In the genomic region with DNA sequence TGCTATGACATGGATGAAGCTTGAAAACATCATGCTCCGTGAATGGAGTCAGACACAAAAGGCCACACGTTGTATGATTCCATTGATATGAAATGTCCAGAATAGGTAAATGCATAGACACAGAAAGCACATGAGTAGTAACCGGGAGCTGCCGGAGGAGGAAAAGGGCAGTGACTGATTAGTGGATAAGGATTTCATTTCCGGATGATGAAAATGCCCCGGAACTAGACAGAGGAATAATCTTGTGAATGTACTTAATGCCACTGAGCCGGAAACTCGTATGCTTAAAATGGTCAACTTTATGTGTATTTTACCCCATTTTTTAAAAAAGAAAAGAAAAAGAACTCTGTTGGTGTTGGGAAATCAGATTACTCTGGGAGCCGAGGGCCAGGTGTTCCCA, we compare ENCODE assay signal across 16 cellular contexts.
DNase-seq lines count a peak whose midpoint lies in the region; ATAC-seq, FAIRE-seq and TF ChIP-seq lines count a peak whose summit lies in the region.
"Had no signal": no experiment of that assay in that cellular context is flagged by ENCODE, and none has a peak within 500 bp of the region (broad histone marks: within the 10 kb centered on the region; RNA-seq: fewer than 3 reads in every experiment).

No MANE protein-coding gene starts in this region.

- peaks cover 15% of the 10 kb centered on the region for H3K36me3 Mint-ChIP-seq in WTC11
- H3K36me3 Mint-ChIP-seq in MCF 10A (ENCODE audit: insufficient read depth, unreplicated experiment): no peaks in the 10 kb centered on the region
- H3K36me3 Mint-ChIP-seq: CD8-positive, alpha-beta T cell had no signal

- BruUV-seq in PC-9 (replicated peaks; lab: Mats Ljungman, UMichigan): no TSS peak
- BruUV-seq in MCF 10A (replicated peaks; lab: Mats Ljungman, UMichigan): no TSS peak

- no peaks in the 10 kb centered on the region for H3K9me2 ChIP-seq in PC-9 (ENCODE audit: insufficient read depth)

- POLR2A ChIA-PET in A549 (lab: Yijun Ruan, JAX) (no interaction called here), WTC11 (lab: Charles Lee) (no interaction called here), PC-9 (lab: Charles Lee; ENCODE audit: unreplicated experiment) (no interaction called here), MCF 10A (lab: Yijun Ruan, JAX) (no interaction called here)

- no peak overlapping the region for H3K27ac ChIP-seq in A549
- peak overlapping the region; percentile 95; the same call in 1 of the 2 replicates for H3K27ac ChIP-seq in HUES6 (ENCODE audit: low read depth, low read length)
- no peak overlapping the region for H3K27ac ChIP-seq in iPS-20b (ENCODE audit: low read length)
- H3K27ac ChIP-seq in PC-9: no peak overlapping the region
- H3K27ac ChIP-seq in transverse colon: no peak overlapping the region
- H3K27ac ChIP-seq: 22Rv1, BLaER1 had no signal

- no peak overlapping the region for H3K4me3 ChIP-seq in A549
- H3K4me3 ChIP-seq in HUES6 (ENCODE audit: low read depth, low read length): no peak overlapping the region
- H3K4me3 ChIP-seq in iPS-20b (ENCODE audit: low read length): no peak overlapping the region
- no peak overlapping the region for H3K4me3 ChIP-seq in PC-9
- H3K4me3 ChIP-seq in transverse colon: no peak overlapping the region
- H3K4me3 ChIP-seq: BLaER1 had no signal

- H4K20me1 ChIP-seq in PC-9 (ENCODE audit: insufficient read depth): no peaks in the 10 kb centered on the region
- H4K20me1 ChIP-seq: BLaER1 had no signal

- TF ChIP-seq RAD21 in A549 (conservative IDR thresholded peaks at IDR 0.05 in 1 of 2, IDR thresholded peaks at IDR 0.05 in 1 of 2): no peak

- H3K9me3 Mint-ChIP-seq in WTC11: peaks cover 9% of the 10 kb centered on the region
- no peaks in the 10 kb centered on the region for H3K9me3 Mint-ChIP-seq in MCF 10A (ENCODE audit: unreplicated experiment)
- H3K9me3 Mint-ChIP-seq: CD8-positive, alpha-beta T cell had no signal

- no peak overlapping the region for H3K9ac ChIP-seq in HUES6 (ENCODE audit: low read length)
- peak overlapping the region; percentile 48; the same call in 1 of the 2 replicates for H3K9ac ChIP-seq in iPS-20b (ENCODE audit: low read depth, low read length)
- H3K9ac ChIP-seq: BLaER1 had no signal

- peaks cover 15% of the 10 kb centered on the region; the same call in 1 of the 2 replicates for H3F3A ChIP-seq in PC-9 (ENCODE audit: insufficient read depth, low read depth)

- H3K4me3 Mint-ChIP-seq in WTC11: no peak overlapping the region
- no peak overlapping the region for H3K4me3 Mint-ChIP-seq in MCF 10A (ENCODE audit: unreplicated experiment)
- H3K4me3 Mint-ChIP-seq: CD8-positive, alpha-beta T cell had no signal

- peak; percentile 61 for FAIRE-seq in A549 (lab: Jason Lieb, UNC)
- FAIRE-seq: HepG2 had no signal

- WGBS in A549 (ENCODE audit: missing lambda C conversion rate): 91% methylated on average over 9 of the region's 9 CpGs
- 88 to 92% methylated on average over 2 to 9 of the region's 9 CpGs for WGBS in transverse colon (ENCODE audit: low coverage in 1 of 2), 2 donors

- intact Hi-C loops in PC-9 (cut with micrococcal nuclease; ENCODE audit: unreplicated experiment): no loop called here
- intact Hi-C loops in MCF 10A (cut with micrococcal nuclease): no loop called here
- intact Hi-C loops in transverse colon (cut with DNase I; ENCODE audit: low total_unique reads): no loop called here

- H3K36me3 ChIP-seq in HUES6 (ENCODE audit: control insufficient read depth, insufficient read depth, low read length): peaks cover 7% of the 10 kb centered on the region; the same call in 1 of the 2 replicates
- no peaks in the 10 kb centered on the region for H3K36me3 ChIP-seq in iPS-20b (ENCODE audit: insufficient read depth, low read depth, low read length)
- no peaks in the 10 kb centered on the region for H3K36me3 ChIP-seq in PC-9 (ENCODE audit: low read depth)
- no peaks in the 10 kb centered on the region for H3K36me3 ChIP-seq in transverse colon
- H3K36me3 ChIP-seq: BLaER1 had no signal

- H3K27me3 ChIP-seq in HUES6 (ENCODE audit: control insufficient read depth, insufficient read depth, low read length) (no peaks in the 10 kb centered on the region), iPS-20b (ENCODE audit: insufficient read depth, low read length) (no peaks in the 10 kb centered on the region), PC-9 (ENCODE audit: insufficient read depth, low read depth) (no peaks in the 10 kb centered on the region), transverse colon (no peaks in the 10 kb centered on the region)
- H3K27me3 ChIP-seq: BLaER1 had no signal

- in situ Hi-C loops in transverse colon (cut with MboI; ENCODE audit: low pct_ligation_motif_present in 1 of 4, low pct_unique_long_range_greater_than_20kb in 1 of 4, low sequenced_read_pairs in 3 of 4): no loop called here

- TF ChIP-seq CTCF in A549 (IDR thresholded peaks at IDR 0.05) (no peak), WTC11 (IDR thresholded peaks at IDR 0.05) (no peak), PC-9 (conservative IDR thresholded peaks at IDR 0.05) (no peak), MCF 10A (IDR thresholded peaks at IDR 0.05; ENCODE audit: unreplicated experiment) (no peak), transverse colon (IDR thresholded peaks at IDR 0.05) (no peak)

- ATAC-seq in A549: no peak
- ATAC-seq in WTC11: no peak
- ATAC-seq: CD8-positive, alpha-beta T cell; HepG2 had no signal

- H3K4me1 ChIP-seq in A549: peaks cover 23% of the 10 kb centered on the region
- H3K4me1 ChIP-seq in HUES6 (ENCODE audit: control insufficient read depth, insufficient read depth, low read length): peaks cover 54% of the 10 kb centered on the region
- peaks cover 43% of the 10 kb centered on the region for H3K4me1 ChIP-seq in iPS-20b (ENCODE audit: insufficient read depth, low read length)
- peaks cover 24% of the 10 kb centered on the region for H3K4me1 ChIP-seq in PC-9 (replicated peaks; ENCODE audit: insufficient read depth)
- no peaks in the 10 kb centered on the region for H3K4me1 ChIP-seq in transverse colon

- no peak overlapping the region for H2AFZ ChIP-seq in PC-9

- no peak overlapping the region for H3K4me2 ChIP-seq in A549
- H3K4me2 ChIP-seq in PC-9: no peak overlapping the region
- H3K4me2 ChIP-seq: BLaER1 had no signal

- H3K27me3 Mint-ChIP-seq in WTC11 (ENCODE audit: low read depth): 0 out of 2 replicates have a peak, but pooled peaks cover 6% of the 10 kb centered on the region
- no peaks in the 10 kb centered on the region for H3K27me3 Mint-ChIP-seq in MCF 10A (ENCODE audit: insufficient read depth, unreplicated experiment)

- H3K9me3 ChIP-seq in A549 (peaks cover 3% of the 10 kb centered on the region; the same call in 1 of the 3 replicates), HUES6 (ENCODE audit: control insufficient read depth, insufficient read depth, low read depth, low read length) (peaks cover 16% of the 10 kb centered on the region), iPS-20b (ENCODE audit: insufficient read depth, low read depth, low read length) (peaks cover 9% of the 10 kb centered on the region), PC-9 (ENCODE audit: insufficient read depth, low read depth) (no peaks in the 10 kb centered on the region), transverse colon (no peaks in the 10 kb centered on the region)

- CTCF ChIA-PET in A549 (lab: Yijun Ruan, JAX): interaction anchor here (0.6 kb wide), 2 partner anchors 316 to 555 kb away, joined by 3 to 4 read pairs; no protein-coding TSS in a partner anchor
- CTCF ChIA-PET in WTC11 (lab: Charles Lee): interaction anchor here (0.6 to 0.7 kb wide), 2 partner anchors 50 to 171 kb away, joined by 3 to 4 read pairs; no protein-coding TSS in a partner anchor
- CTCF ChIA-PET in PC-9 (lab: Charles Lee): no interaction called here
- CTCF ChIA-PET in MCF 10A (lab: Yijun Ruan, JAX): interaction anchor here (0.6 to 1.2 kb wide), 2 partner anchors 10 to 28 kb away, joined by 3 read pairs; no protein-coding TSS in a partner anchor

- DNase-seq in A549 (ENCODE audit: low read depth in 1 of 2, low spot score in 1 of 2) (no peak), WTC11 (ENCODE audit: low spot score) (no peak), SW480 (ENCODE audit: low spot score) (no peak), PC-9 (no peak), MCF 10A (ENCODE audit: unreplicated experiment) (no peak), transverse colon (no peak)
- DNase-seq: Calu3; CD8-positive, alpha-beta T cell; DMS79 treated with DMSO at 0.1 percent for 48 hours; GF-D8; HCEC 1CT had no signal

- H3K27ac Mint-ChIP-seq in WTC11: peak overlapping the region; percentile 63; the same call in 1 of the 2 replicates
- H3K27ac Mint-ChIP-seq in MCF 10A (ENCODE audit: low read depth, unreplicated experiment): no peak overlapping the region
- H3K27ac Mint-ChIP-seq: CD8-positive, alpha-beta T cell had no signal

- no peaks in the 10 kb centered on the region for H3K79me2 ChIP-seq in PC-9 (ENCODE audit: low read depth)

- TF ChIP-seq POLR2A in A549 (IDR thresholded peaks at IDR 0.05; ENCODE audit: low read length): no peak
- no peak for TF ChIP-seq POLR2A in transverse colon (IDR thresholded peaks at IDR 0.05)

- H3K4me1 Mint-ChIP-seq in WTC11 (peaks cover 57% of the 10 kb centered on the region), MCF 10A (ENCODE audit: insufficient read depth, unreplicated experiment) (peaks cover 23% of the 10 kb centered on the region)

- TF ChIP-seq EP300 in A549 (IDR thresholded peaks at IDR 0.05): no peak
- TF ChIP-seq EP300 in transverse colon (IDR thresholded peaks at IDR 0.05; ENCODE audit: low read depth): no peak

TF ChIP-seq in A549, 52 proteins besides CTCF, POLR2A, EP300 and RAD21 (continues in another document):
- TF ChIP-seq ZC3H11A (IDR thresholded peaks at IDR 0.05): no peak
- TF ChIP-seq, protein P1, sequence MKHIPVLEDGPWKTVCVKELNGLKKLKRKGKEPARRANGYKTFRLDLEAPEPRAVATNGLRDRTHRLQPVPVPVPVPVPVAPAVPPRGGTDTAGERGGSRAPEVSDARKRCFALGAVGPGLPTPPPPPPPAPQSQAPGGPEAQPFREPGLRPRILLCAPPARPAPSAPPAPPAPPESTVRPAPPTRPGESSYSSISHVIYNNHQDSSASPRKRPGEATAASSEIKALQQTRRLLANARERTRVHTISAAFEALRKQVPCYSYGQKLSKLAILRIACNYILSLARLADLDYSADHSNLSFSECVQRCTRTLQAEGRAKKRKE (CRISPR knock-in tag; IDR thresholded peaks at IDR 0.05; ENCODE audit: low read depth): no peak
- TF ChIP-seq NPAS2 (CRISPR knock-in tag; IDR thresholded peaks at IDR 0.05; ENCODE audit: borderline replicate concordance): no peak
- TF ChIP-seq SMC3 (IDR thresholded peaks at IDR 0.05): no peak

TF ChIP-seq in WTC11, 78 proteins besides CTCF, POLR2A, EP300 and RAD21 (continues in another document):
- no peak for TF ChIP-seq ZNF416 (CRISPR knock-in tag; IDR thresholded peaks at IDR 0.05)
